In genomic region chr14:92471919-92472318, GRCh38 we compare ENCODE assay signal across 10 cellular contexts. TPM values are rescaled to one million over a fixed set of nuclear protein-coding genes. Genes with fewer than 3 reads are reported as not detected.
DNase-seq lines count a peak whose midpoint lies in the region; ATAC-seq and TF ChIP-seq lines count a peak whose summit lies in the region.
"Had no signal": no experiment of that assay in that cellular context is flagged by ENCODE, and none has a peak within 500 bp of the region (broad histone marks: within the 10 kb centered on the region; RNA-seq: fewer than 3 reads in every experiment).

No MANE protein-coding gene starts in this region.

- H3K27me3 ChIP-seq in spleen (replicated peaks in 1 of 7), result no peaks in the 10 kb centered on the region

- no peak overlapping the region for H3K4me3 Mint-ChIP-seq in activated naive CD8-positive, alpha-beta T cell treated with anti-CD3 and anti-CD28 coated beads for 36 hours
- H3K4me3 Mint-ChIP-seq: activated T-cell treated with anti-CD3 and anti-CD28 coated beads, Interleukin-2, amount 50 U/mL, for 4 hours had no signal

- H3K4me1 Mint-ChIP-seq in activated naive CD8-positive, alpha-beta T cell treated with anti-CD3 and anti-CD28 coated beads for 36 hours, result peaks cover 11% of the 10 kb centered on the region

- no peaks in the 10 kb centered on the region for H3K27me3 Mint-ChIP-seq in activated naive CD8-positive, alpha-beta T cell treated with anti-CD3 and anti-CD28 coated beads for 36 hours

- DNase-seq in AG09309 (ENCODE audit: low read depth) (peak; percentile 41), HT1080 (ENCODE audit: low read depth) (peak; percentile 89), brain pericyte (ENCODE audit: low read depth, low spot score) (peak; percentile 49), left colon (peak in 1 of 2 donors; percentile 31), GM19240 (ENCODE audit: insufficient read length, low spot score) (no peak), spleen (no peak)
- no peak for DNase-seq in activated naive CD8-positive, alpha-beta T cell treated with anti-CD3 and anti-CD28 coated beads for 36 hours
- DNase-seq: activated T-cell treated with anti-CD3 and anti-CD28 coated beads, Interleukin-2, amount 50 U/mL, for 4 hours; NCI-H146 had no signal

- peaks cover 5% of the 10 kb centered on the region for H3K9me3 Mint-ChIP-seq in activated naive CD8-positive, alpha-beta T cell treated with anti-CD3 and anti-CD28 coated beads for 36 hours

- H3K36me3 ChIP-seq in spleen, result no peaks in the 10 kb centered on the region

- TF ChIP-seq CTCF in AG09309 (IDR thresholded peaks at IDR 0.05; ENCODE audit: control insufficient read depth, insufficient read depth, low read depth, low read length, missing control alignments) (no peak), spleen (IDR thresholded peaks at IDR 0.05 in 8 of 11, conservative IDR thresholded peaks at IDR 0.05 in 3 of 11) (no peak)

- no peak overlapping the region for H3K4me3 ChIP-seq in AG09309 (ENCODE audit: control insufficient read depth, low read depth, low read length)
- no peak overlapping the region for H3K4me3 ChIP-seq in spleen

- no peak overlapping the region for H3K27ac ChIP-seq in spleen

- TF ChIP-seq POLR2A in spleen (IDR thresholded peaks at IDR 0.05), result no peak

- no peaks in the 10 kb centered on the region for H3K36me3 Mint-ChIP-seq in activated naive CD8-positive, alpha-beta T cell treated with anti-CD3 and anti-CD28 coated beads for 36 hours

- intact Hi-C loops in left colon (cut with DNase I, micrococcal nuclease) (no loop called here), spleen (cut with DNase I; ENCODE audit: low total_unique reads) (no loop called here)

- H3K4me1 ChIP-seq in spleen, result peaks cover 0 to 47% (median 29%) of the 10 kb centered on the region in 6 donors

- H3K9me3 ChIP-seq in spleen, result peaks cover 0 to 21% (median 10%) of the 10 kb centered on the region in 8 donors

- no peak overlapping the region for H3K27ac Mint-ChIP-seq in activated naive CD8-positive, alpha-beta T cell treated with anti-CD3 and anti-CD28 coated beads for 36 hours

- ATAC-seq in left colon (peak; percentile 99), HG02610 (IDR thresholded peaks at IDR 0.05; ENCODE audit: unreplicated experiment) (no peak)
- ATAC-seq: activated T-cell treated with anti-CD3 and anti-CD28 coated beads, Interleukin-2, amount 50 U/mL, for 4 hours had no signal

RNA-seq across cellular contexts. Expression of gene RIN3, which starts 41.7 kb away (rescaled TPM):
- 3.0 and 6.6 TPM in 2 replicates for total RNA-seq in HT1080 (2014; rRNA removed; shearing (Covaris generic))
- polyA plus RNA-seq in HT1080 (2015; cell fraction: cytosol; rRNA removed), result 13.0 and 13.5 TPM in 2 replicates
- 5.1 and 6.8 TPM in 2 replicates for polyA plus RNA-seq in HT1080 (2015; cell fraction: nucleus; rRNA removed)
- total RNA-seq in left colon (10 to 100 TPM; 22.9 to 26.3 TPM), spleen (100 to 1,000 TPM in 2 of 7 donors, 10 to 100 TPM in 5; 65.4 to 117 (median 95.4) TPM)
- 10 to 100 TPM; 59.2 to 59.6 TPM for total RNA-seq in activated naive CD8-positive, alpha-beta T cell treated with anti-CD3 and anti-CD28 coated beads for 36 hours
- 10 to 100 TPM; 17.2 to 28.8 (median 22.9) TPM for polyA plus RNA-seq in spleen

Comparison
In these comparisons a context has a peak if more than half of its experiments do, and no peak if none do; other contexts are left out.
1. DNase-seq: peak in AG09309 (single experiment), HT1080 (single experiment) and brain pericyte (single experiment); none in activated naive CD8-positive, alpha-beta T cell treated with anti-CD3 and anti-CD28 coated beads for 36 hours (single experiment), GM19240 (single experiment) and spleen (single experiment).